9 cellular contexts compared by ENCODE assay signal in the genomic region with DNA sequence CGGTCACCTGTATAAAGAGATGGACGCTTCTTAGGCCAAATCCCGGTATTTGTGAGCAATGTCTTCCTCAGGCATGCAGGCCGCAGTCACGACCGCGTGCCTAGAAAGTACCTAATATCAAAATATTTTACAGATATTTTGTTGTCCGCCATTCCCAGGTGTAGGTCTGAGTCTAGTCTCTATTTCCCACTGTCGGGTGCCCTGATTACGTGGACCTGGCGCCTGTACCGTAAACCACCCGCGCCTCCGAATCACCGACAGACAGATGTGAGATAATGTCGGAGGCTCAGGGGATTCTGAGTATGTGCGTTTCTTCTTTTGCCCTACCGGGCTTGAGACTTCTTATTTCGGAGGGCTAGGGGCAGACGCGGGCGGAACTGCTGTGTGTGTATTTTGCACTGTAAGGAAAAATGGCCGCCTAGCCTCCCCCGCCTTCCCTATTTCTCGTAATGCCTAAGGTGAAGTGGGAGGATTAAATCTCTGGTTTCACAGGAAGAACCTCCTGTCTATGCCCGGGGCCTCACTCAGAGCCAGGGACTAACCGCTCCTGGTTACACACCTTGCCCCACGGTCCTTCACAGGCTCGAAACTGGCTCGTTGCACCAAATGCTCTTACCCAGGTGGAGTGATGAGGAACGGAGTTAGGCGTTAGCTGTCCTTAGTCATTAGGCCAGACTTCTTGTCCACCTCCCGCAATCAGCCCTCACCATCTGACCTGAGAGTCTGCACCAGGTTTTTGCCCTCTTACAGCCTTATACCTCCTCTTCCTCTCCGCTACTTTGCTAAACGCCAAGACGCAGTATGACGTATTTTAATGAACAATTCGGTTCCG. TPM values are rescaled to one million over a fixed set of nuclear protein-coding genes. Genes with fewer than 3 reads are reported as not detected.
DNase-seq lines count a peak whose midpoint lies in the region; ATAC-seq and TF ChIP-seq lines count a peak whose summit lies in the region.
"Had no signal": no experiment of that assay in that cellular context is flagged by ENCODE, and none has a peak within 500 bp of the region (broad histone marks: within the 10 kb centered on the region; RNA-seq: fewer than 3 reads in every experiment).

No MANE protein-coding gene starts in this region.

- H3K9me3 ChIP-seq in T-helper 17 cell (ENCODE audit: control insufficient read depth, low read length, poor library complexity, severe bottlenecking), result no peaks in the 10 kb centered on the region
- H3K9me3 ChIP-seq: right lobe of liver had no signal

- H3K4me1 Mint-ChIP-seq in HFFc6 (ENCODE audit: low read depth) (peaks cover 28% of the 10 kb centered on the region), T-helper 17 cell (peaks cover 7% of the 10 kb centered on the region)

- TF ChIP-seq CTCF in AG10803 (conservative IDR thresholded peaks at IDR 0.05; ENCODE audit: low read length), result no peak
- TF ChIP-seq CTCF in HFFc6 (IDR thresholded peaks at IDR 0.05), result no peak

- H3K36me3 Mint-ChIP-seq in HFFc6 (ENCODE audit: low read depth) (peaks cover 28% of the 10 kb centered on the region), T-helper 17 cell (ENCODE audit: low read depth) (peaks cover 4% of the 10 kb centered on the region)

- H3K27ac Mint-ChIP-seq in HFFc6 (peak overlapping the region; percentile 97), T-helper 17 cell (peak overlapping the region; percentile 95)

- no peaks in the 10 kb centered on the region for H3K9me3 Mint-ChIP-seq in HFFc6

- H3K27me3 Mint-ChIP-seq in HFFc6 (ENCODE audit: insufficient read depth) (peaks cover 2% of the 10 kb centered on the region; the same call in 1 of the 2 replicates), T-helper 17 cell (no peaks in the 10 kb centered on the region)

- peak; percentile 20 for DNase-seq in AG10803 (ENCODE audit: low read depth)
- peak; percentile 16 for DNase-seq in HFFc6
- DNase-seq in T-helper 17 cell, result peak in 2 of 3 donors; percentile 18 to 19
- peak; percentile 36 for DNase-seq in fibroblast of peridontal ligament (ENCODE audit: extremely low read depth)
- peak; percentile 62 for DNase-seq in stimulated activated CD4-positive, alpha-beta T cell treated with anti-CD3 and anti-CD28 coated beads, Interleukin-15, amount 100 ng/mL, for 24 hours
- DNase-seq in amniotic stem cell (lab: John Stamatoyannopoulos, UW), result no peak
- DNase-seq in DMS153 treated with DMSO at 0.1 percent for 48 hours (lab: John Stamatoyannopoulos, UW; ENCODE audit: unreplicated experiment), result no peak

- peak overlapping the region; percentile 85 for H3K4me3 ChIP-seq in AG10803 (ENCODE audit: low read length)
- H3K4me3 ChIP-seq: right lobe of liver had no signal

- peak; percentile 46 for ATAC-seq in T-helper 17 cell
- ATAC-seq in GM19328 (IDR thresholded peaks at IDR 0.05; ENCODE audit: unreplicated experiment), result no peak

- peak overlapping the region; percentile 99 for H3K4me3 Mint-ChIP-seq in HFFc6
- peak overlapping the region; percentile 96 for H3K4me3 Mint-ChIP-seq in T-helper 17 cell

RNA-seq across cellular contexts. Expression of a gene that starts 38.1 kb away (rescaled TPM):
- total RNA-seq in HFFc6 (2021; fragmentation: NEBNext Ultra II Directional; extraction: Animal tissue kit (Norgen Biotek cat#: 25700)), result 10 to 100 TPM; 16.7 to 21.1 (median 17.4) TPM
- 10 to 100 TPM; 46.4 to 49.1 TPM for total RNA-seq in T-helper 17 cell

Comparison
In these comparisons a context has a peak if more than half of its experiments do, and no peak if none do; other contexts are left out.
1. DNase-seq: peak in AG10803 (single experiment), HFFc6 (single experiment), T-helper 17 cell (2 of 3), fibroblast of peridontal ligament (single experiment) and stimulated activated CD4-positive, alpha-beta T cell treated with anti-CD3 and anti-CD28 coated beads, Interleukin-15, amount 100 ng/mL, for 24 hours (single experiment); none in amniotic stem cell (single experiment) and DMS153 treated with DMSO at 0.1 percent for 48 hours (single experiment).